In the genomic region with DNA sequence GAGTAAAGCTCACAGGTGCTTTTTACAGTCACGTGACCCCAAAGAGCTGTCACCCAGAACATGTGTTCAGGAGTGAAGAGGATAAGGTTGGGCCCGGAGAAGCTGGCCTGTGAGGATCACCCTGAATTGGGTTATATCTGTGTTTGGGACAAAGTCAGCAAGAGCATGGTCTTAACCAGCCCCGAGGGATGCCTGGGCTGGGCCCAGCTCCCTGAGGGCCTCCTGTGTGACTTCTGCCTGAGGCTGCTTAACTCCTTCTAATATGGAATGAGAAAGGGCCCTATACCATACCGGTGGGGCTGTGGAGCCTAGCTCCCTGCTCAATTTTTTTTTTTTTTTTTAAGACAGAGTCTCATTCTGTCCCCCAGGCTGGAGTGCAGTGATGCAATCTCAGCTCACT, we compare ENCODE assay signal across 11 cellular contexts. TPM values are rescaled to one million over a fixed set of nuclear protein-coding genes. Genes with fewer than 3 reads are reported as not detected.
DNase-seq lines count a peak whose midpoint lies in the region; ATAC-seq and TF ChIP-seq lines count a peak whose summit lies in the region.
"Had no signal": no experiment of that assay in that cellular context is flagged by ENCODE, and none has a peak within 500 bp of the region (broad histone marks: within the 10 kb centered on the region; RNA-seq: fewer than 3 reads in every experiment).

No MANE protein-coding gene starts in this region.

- CTCF ChIA-PET in GM10248 (lab: Yijun Ruan, JAX) (interaction anchor here (1.2 to 4.9 kb wide), 6 partner anchors 10 to 1812 kb away, joined by 3 to 30 read pairs (median 4); no protein-coding TSS in a partner anchor), T-cell (lab: Charles Lee) (no interaction called here)

- H3K27me3 Mint-ChIP-seq in T-cell = no peaks in the 10 kb centered on the region

- no peaks in the 10 kb centered on the region for H3K9me3 ChIP-seq in BLaER1 treated with 17β-estradiol and CSF1 and Interleukin-3, amounts not matched to agents 10 nM and 100 nM (replicated peaks in 1 of 11)
- H3K9me3 ChIP-seq in iPS-20b (ENCODE audit: insufficient read depth, low read depth, low read length) = no peaks in the 10 kb centered on the region
- no peaks in the 10 kb centered on the region for H3K9me3 ChIP-seq in MM.1S (replicated peaks; ENCODE audit: insufficient read depth, low read length)
- H3K9me3 ChIP-seq: esophagus muscularis mucosa, sigmoid colon had no signal

- peaks cover 41 to 74% (median 73%) of the 10 kb centered on the region in 11 experiments; a peak in 21 of 22 replicates for H4K20me1 ChIP-seq in BLaER1 treated with 17β-estradiol and CSF1 and Interleukin-3, amounts not matched to agents 10 nM and 100 nM
- peaks cover 34% of the 10 kb centered on the region for H4K20me1 ChIP-seq in MM.1S (ENCODE audit: insufficient read depth, low read length)

- peak overlapping the region; percentile 78 to 98 (median 92) for H3K4me2 ChIP-seq in BLaER1 treated with 17β-estradiol and CSF1 and Interleukin-3, amounts not matched to agents 10 nM and 100 nM
- no peak overlapping the region for H3K4me2 ChIP-seq in MM.1S (ENCODE audit: low read depth, low read length)

- ATAC-seq in T-cell (replicated peaks in 1 of 4) = no peak
- ATAC-seq in GM18505 (IDR thresholded peaks at IDR 0.05; ENCODE audit: unreplicated experiment) = no peak
- no peak for ATAC-seq in GM18861 (IDR thresholded peaks at IDR 0.05; ENCODE audit: unreplicated experiment)

- H3K79me2 ChIP-seq in MM.1S (ENCODE audit: low read length) = peaks cover 71% of the 10 kb centered on the region

- peaks cover 72 to 89% (median 79%) of the 10 kb centered on the region in 3 donors for H3K4me1 Mint-ChIP-seq in T-cell

- POLR2A ChIA-PET in GM10248 (lab: Yijun Ruan, JAX) = no interaction called here
- POLR2A ChIA-PET in T-cell (lab: Charles Lee) = interaction anchor here in 1 of 2 donors (0.7 kb wide), 1 partner anchor 24 kb away, joined by 4 read pairs; no protein-coding TSS in a partner anchor

- H3K36me3 Mint-ChIP-seq in T-cell = peaks cover 9% of the 10 kb centered on the region

- H3K9me3 Mint-ChIP-seq in T-cell = no peaks in the 10 kb centered on the region

- peak overlapping the region; percentile 82 to 90 (median 85) for H3K4me3 Mint-ChIP-seq in T-cell

- peak overlapping the region in 4 of 11 experiments; percentile 98 to 99 (median 99); a peak in 6 of 22 replicates for H3K27ac ChIP-seq in BLaER1 treated with 17β-estradiol and CSF1 and Interleukin-3, amounts not matched to agents 10 nM and 100 nM
- H3K27ac ChIP-seq in iPS-20b (ENCODE audit: low read length) (no peak overlapping the region), MM.1S (ENCODE audit: low read length) (no peak overlapping the region)
- H3K27ac ChIP-seq: esophagus muscularis mucosa, sigmoid colon had no signal

- peaks cover 84 to 86% (median 85%) of the 10 kb centered on the region in 10 experiments for H3K4me1 ChIP-seq in BLaER1 treated with 17β-estradiol and CSF1 and Interleukin-3, amounts not matched to agents 10 nM and 100 nM
- peaks cover 34% of the 10 kb centered on the region for H3K4me1 ChIP-seq in iPS-20b (ENCODE audit: insufficient read depth, low read length)
- peaks cover 14% of the 10 kb centered on the region for H3K4me1 ChIP-seq in MM.1S (ENCODE audit: low read length)

- no peaks in the 10 kb centered on the region for H3K9me2 ChIP-seq in MM.1S (replicated peaks; ENCODE audit: insufficient read depth, low read length)

- no peak overlapping the region for H3K27ac Mint-ChIP-seq in T-cell

- TF ChIP-seq CTCF in GM10248 (IDR thresholded peaks at IDR 0.05; ENCODE audit: control extremely low read depth, extremely low read depth, low read depth, missing control alignments) (no peak), MM.1S (IDR thresholded peaks at IDR 0.05; ENCODE audit: low read length) (no peak)

- no peaks in the 10 kb centered on the region for H3K27me3 ChIP-seq in BLaER1 treated with 17β-estradiol and CSF1 and Interleukin-3, amounts not matched to agents 10 nM and 100 nM
- H3K27me3 ChIP-seq in iPS-20b (ENCODE audit: insufficient read depth, low read length) = no peaks in the 10 kb centered on the region
- H3K27me3 ChIP-seq in MM.1S (replicated peaks; ENCODE audit: insufficient read depth, low read length) = no peaks in the 10 kb centered on the region
- H3K27me3 ChIP-seq: esophagus muscularis mucosa, sigmoid colon had no signal

- H2AFZ ChIP-seq in MM.1S (ENCODE audit: low read length) = no peak overlapping the region

- DNase-seq in GM10248 (ENCODE audit: extremely low spot score) = peak; percentile 3
- no peak for DNase-seq in T-cell
- DNase-seq in NCI-H82 treated with DMSO at 0.1 percent for 48 hours (lab: John Stamatoyannopoulos, UW; ENCODE audit: unreplicated experiment) = no peak
- DNase-seq in MM.1S = no peak
- DNase-seq: NCI-H1417 treated with DMSO at 0.1 percent for 48 hours, sigmoid colon had no signal

- peak overlapping the region; percentile 23 to 100 (median 98); a peak in 15 of 22 replicates for H3K9ac ChIP-seq in BLaER1 treated with 17β-estradiol and CSF1 and Interleukin-3, amounts not matched to agents 10 nM and 100 nM
- no peak overlapping the region for H3K9ac ChIP-seq in iPS-20b (ENCODE audit: low read depth, low read length)
- no peak overlapping the region for H3K9ac ChIP-seq in MM.1S (ENCODE audit: low read length)

- peaks cover 0 to 57% (median 43%) of the 10 kb centered on the region in 11 experiments; a peak in 12 of 22 replicates for H3K36me3 ChIP-seq in BLaER1 treated with 17β-estradiol and CSF1 and Interleukin-3, amounts not matched to agents 10 nM and 100 nM
- H3K36me3 ChIP-seq in iPS-20b (ENCODE audit: insufficient read depth, low read depth, low read length) (peaks cover 20% of the 10 kb centered on the region), MM.1S (replicated peaks; ENCODE audit: insufficient read depth, low read length) (no peaks in the 10 kb centered on the region)
- H3K36me3 ChIP-seq: esophagus muscularis mucosa, sigmoid colon had no signal

- H3F3A ChIP-seq in MM.1S (ENCODE audit: insufficient read depth, low read length) = peaks cover 6% of the 10 kb centered on the region

- H3K4me3 ChIP-seq in BLaER1 treated with 17β-estradiol and CSF1 and Interleukin-3, amounts not matched to agents 10 nM and 100 nM = peak overlapping the region in 8 of 10 experiments; percentile 87 to 97 (median 94); a peak in 11 of 20 replicates
- H3K4me3 ChIP-seq in iPS-20b (ENCODE audit: low read length) (0 out of 2 replicates have a peak overlapping the region, but pooled peaks have one; percentile 9), MM.1S (ENCODE audit: low read length) (no peak overlapping the region)
- H3K4me3 ChIP-seq: esophagus muscularis mucosa, sigmoid colon had no signal

- TF ChIP-seq POLR2A in GM18505 (IDR thresholded peaks at IDR 0.05; ENCODE audit: borderline replicate concordance, extremely low read depth, insufficient read depth, insufficient read length) = no peak

RNA-seq across cellular contexts. Expression of a gene that starts 2.5 kb away (rescaled TPM):
- 10 to 100 TPM; 13.0 to 20.1 (median 15.8) TPM for total RNA-seq in T-cell

RNA-seq across cellular contexts. Expression of a gene that starts 32.8 kb away (rescaled TPM):
- 1 to 10 TPM; 1.2 to 3.4 (median 2.7) TPM for total RNA-seq in T-cell

RNA-seq across cellular contexts. Expression of a gene that starts 40.2 kb away (rescaled TPM):
- under 1 TPM in 3 of 5 donors, not detected in 2; 0.20 to 0.38 (median 0.22) TPM for total RNA-seq in T-cell

RNA-seq across cellular contexts. Expression of a gene that starts 46.8 kb away (rescaled TPM):
- total RNA-seq in T-cell = 10 to 100 TPM; 47.0 to 58.0 (median 49.7) TPM

Comparison
In these comparisons a context has a peak if more than half of its experiments do, and no peak if none do; other contexts are left out.
1. H3K9ac ChIP-seq: peak in BLaER1 treated with 17β-estradiol and CSF1 and Interleukin-3, amounts not matched to agents 10 nM and 100 nM (11 of 11); none in iPS-20b (single experiment) and MM.1S (single experiment).